Comparison of ENCODE assay signal across 8 cellular contexts in the genomic region with DNA sequence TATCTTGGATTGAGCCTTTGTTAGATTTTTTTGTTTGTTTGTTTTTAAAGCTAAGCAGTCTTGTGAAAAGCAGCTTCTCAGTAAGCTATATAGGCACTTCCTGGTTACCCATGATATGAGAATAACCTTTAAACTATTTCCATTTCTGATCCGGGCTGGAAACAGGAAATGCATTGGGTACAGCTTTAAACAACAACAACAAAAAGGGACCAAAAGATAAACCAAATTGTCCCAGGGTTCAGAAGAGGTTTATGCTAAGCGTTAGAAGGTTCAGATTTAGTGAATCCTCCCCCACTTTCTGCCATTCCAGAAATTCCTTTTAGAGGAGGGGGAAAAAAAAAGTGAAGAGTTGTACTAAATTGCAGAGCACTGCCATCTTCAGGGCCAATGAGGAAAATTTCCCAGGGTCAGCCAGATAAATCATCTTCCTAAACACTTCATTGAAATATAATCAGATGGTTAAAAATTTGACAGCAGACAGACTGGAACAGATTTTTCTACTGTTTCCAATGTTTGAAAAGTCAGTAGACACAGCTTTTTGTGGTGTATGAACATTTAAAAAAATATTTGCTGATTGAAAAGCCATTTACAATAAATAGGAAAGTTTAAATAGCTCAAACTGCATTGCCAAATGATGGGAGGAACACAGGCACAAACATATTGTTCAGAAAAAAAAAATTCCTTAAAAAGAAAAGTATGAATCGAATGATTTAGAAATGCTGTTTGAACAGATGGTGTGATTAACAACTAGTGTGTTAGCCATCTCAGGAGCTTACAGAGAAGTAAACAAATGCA.
DNase-seq lines count a peak whose midpoint lies in the region; ATAC-seq, FAIRE-seq and TF ChIP-seq lines count a peak whose summit lies in the region.

No MANE protein-coding gene starts in this region.

- H3K27me3 Mint-ChIP-seq in naive thymus-derived CD4-positive, alpha-beta T cell, result peaks cover 0 to 26% (median 0%) of the 10 kb centered on the region in 5 donors
- H3K27me3 Mint-ChIP-seq in activated T-helper 17 cell treated with anti-CD3 and anti-CD28 coated beads, Interleukin-2, amount 50 U/mL, for 72 hours, result peaks cover 4% of the 10 kb centered on the region

- H3K9me3 Mint-ChIP-seq in naive thymus-derived CD4-positive, alpha-beta T cell, result no peaks in the 10 kb centered on the region
- H3K9me3 Mint-ChIP-seq in activated T-helper 17 cell treated with anti-CD3 and anti-CD28 coated beads, Interleukin-2, amount 50 U/mL, for 72 hours, result no peaks in the 10 kb centered on the region

- TF ChIP-seq POLR2A in esophagus muscularis mucosa (IDR thresholded peaks at IDR 0.05; ENCODE audit: low read depth), result no peak

- in situ Hi-C loops in Caki2 (cut with HindIII; ENCODE audit: low pct_unique_long_range_greater_than_20kb, low sequenced_read_pairs), result no loop called here

- POLR2A ChIA-PET in naive thymus-derived CD4-positive, alpha-beta T cell (lab: Charles Lee), result interaction anchor here (0.7 kb wide), 1 partner anchor 463 kb away, joined by 3 read pairs; no protein-coding TSS in a partner anchor

- DNase-seq in Caki2 (ENCODE audit: low read depth) (peak; percentile 82), HTR-8/SVneo (ENCODE audit: insufficient read length, low spot score) (peak; percentile 69), RPMI7951 (ENCODE audit: low read depth) (peak; percentile 75), esophagus muscularis mucosa (ENCODE audit: extremely low spot score) (no peak)
- peak in 5 of 9 donors; percentile 14 to 38 (median 27) for DNase-seq in naive thymus-derived CD4-positive, alpha-beta T cell

- peak overlapping the region; percentile 33 to 68 (median 44) for H3K27ac ChIP-seq in esophagus muscularis mucosa (replicated peaks in 1 of 4)
- H3K27ac ChIP-seq in naive thymus-derived CD4-positive, alpha-beta T cell (ENCODE audit: low read depth, low read length), result no peak overlapping the region

- H3K4me3 Mint-ChIP-seq in naive thymus-derived CD4-positive, alpha-beta T cell, result peak overlapping the region in 1 of 10 donors; percentile 27
- H3K4me3 Mint-ChIP-seq in activated T-helper 17 cell treated with anti-CD3 and anti-CD28 coated beads, Interleukin-2, amount 50 U/mL, for 72 hours, result no peak overlapping the region

- peak; percentile 36 for ATAC-seq in naive thymus-derived CD4-positive, alpha-beta T cell
- ATAC-seq in GM21526 (IDR thresholded peaks at IDR 0.05; ENCODE audit: low FRiP score, unreplicated experiment), result no peak
- no peak for ATAC-seq in GM21360 (IDR thresholded peaks at IDR 0.05; ENCODE audit: unreplicated experiment)
- ATAC-seq in activated T-helper 17 cell treated with anti-CD3 and anti-CD28 coated beads, Interleukin-2, amount 50 U/mL, for 72 hours (replicated peaks), result no peak

- CTCF ChIA-PET in naive thymus-derived CD4-positive, alpha-beta T cell (lab: Charles Lee), result interaction anchor here (0.7 to 3.5 kb wide), 11 partner anchors 15 to 726 kb away, joined by 3 to 16 read pairs (median 4); no protein-coding TSS in a partner anchor

- H3K36me3 Mint-ChIP-seq in naive thymus-derived CD4-positive, alpha-beta T cell, result no peaks in the 10 kb centered on the region
- no peaks in the 10 kb centered on the region for H3K36me3 Mint-ChIP-seq in activated T-helper 17 cell treated with anti-CD3 and anti-CD28 coated beads, Interleukin-2, amount 50 U/mL, for 72 hours (ENCODE audit: low read depth)

- H3K27me3 ChIP-seq in esophagus muscularis mucosa, result no peaks in the 10 kb centered on the region
- H3K27me3 ChIP-seq in naive thymus-derived CD4-positive, alpha-beta T cell (ENCODE audit: control insufficient read depth in 2 of 2, insufficient read depth in 2 of 2, low read length in 2 of 2), result peaks cover 0 to 3% of the 10 kb centered on the region in 2 donors

- H3K4me1 Mint-ChIP-seq in naive thymus-derived CD4-positive, alpha-beta T cell, result peaks cover 0 to 4% (median 0%) of the 10 kb centered on the region in 7 donors
- no peaks in the 10 kb centered on the region for H3K4me1 Mint-ChIP-seq in activated T-helper 17 cell treated with anti-CD3 and anti-CD28 coated beads, Interleukin-2, amount 50 U/mL, for 72 hours

- H3K4me3 ChIP-seq in esophagus muscularis mucosa, result peak overlapping the region; percentile 21 to 38 (median 34)
- H3K4me3 ChIP-seq in naive thymus-derived CD4-positive, alpha-beta T cell (ENCODE audit: low read length), result no peak overlapping the region

- H3K4me1 ChIP-seq in esophagus muscularis mucosa, result peaks cover 9 to 21% (median 12%) of the 10 kb centered on the region in 4 donors
- H3K4me1 ChIP-seq in naive thymus-derived CD4-positive, alpha-beta T cell (ENCODE audit: control insufficient read depth in 2 of 2, insufficient read depth in 2 of 2, low read length in 2 of 2), result no peaks in the 10 kb centered on the region

- FAIRE-seq in HTR-8/SVneo (lab: Jason Lieb, UNC), result no peak

- H3K36me3 ChIP-seq in esophagus muscularis mucosa, result no peaks in the 10 kb centered on the region
- H3K36me3 ChIP-seq in naive thymus-derived CD4-positive, alpha-beta T cell (ENCODE audit: control insufficient read depth in 2 of 3, insufficient read depth in 3 of 3, low read length in 3 of 3), result no peaks in the 10 kb centered on the region

- no peak for TF ChIP-seq EP300 in esophagus muscularis mucosa (IDR thresholded peaks at IDR 0.05)

- peak; percentile 74 to 87 (median 84) for TF ChIP-seq CTCF in esophagus muscularis mucosa (IDR thresholded peaks at IDR 0.05)

- 6% methylated on average over 3 of the region's 3 CpGs for WGBS in esophagus muscularis mucosa

- H3K9me3 ChIP-seq in esophagus muscularis mucosa, result no peaks in the 10 kb centered on the region
- no peaks in the 10 kb centered on the region for H3K9me3 ChIP-seq in naive thymus-derived CD4-positive, alpha-beta T cell (ENCODE audit: control insufficient read depth in 2 of 3, low read length in 3 of 3)

- intact Hi-C loops in esophagus muscularis mucosa (cut with DNase I), result loop anchor here (5.0 kb wide), 3 partner anchors 478 to 718 kb away; partner anchors contain the start of gene RBMS1
- intact Hi-C loops in naive thymus-derived CD4-positive, alpha-beta T cell (cut with micrococcal nuclease), result loop anchor here (1.0 to 5.0 kb wide), 9 partner anchors 418 to 860 kb away; no protein-coding TSS in a partner anchor

- H3K27ac Mint-ChIP-seq in naive thymus-derived CD4-positive, alpha-beta T cell, result no peak overlapping the region
- H3K27ac Mint-ChIP-seq in activated T-helper 17 cell treated with anti-CD3 and anti-CD28 coated beads, Interleukin-2, amount 50 U/mL, for 72 hours, result no peak overlapping the region
